24 cellular contexts compared by ENCODE assay signal in genomic region chr22:27501191-27501936, GRCh38.
DNase-seq lines count a peak whose midpoint lies in the region; FAIRE-seq and TF ChIP-seq lines count a peak whose summit lies in the region.
"Had no signal": no experiment of that assay in that cellular context is flagged by ENCODE, and none has a peak within 500 bp of the region (broad histone marks: within the 10 kb centered on the region; RNA-seq: fewer than 3 reads in every experiment).

No MANE protein-coding gene starts in this region.

- no peak overlapping the region for H3K27ac ChIP-seq in astrocyte (ENCODE audit: low read depth, low read length)
- H3K27ac ChIP-seq in mesenchymal stem cell (ENCODE audit: low read length, poor library complexity, severe bottlenecking) = no peak overlapping the region
- peak overlapping the region; percentile 92 for H3K27ac ChIP-seq in skeletal muscle tissue (ENCODE audit: low read depth, low read length)
- no peak overlapping the region for H3K27ac ChIP-seq in kidney (ENCODE audit: low read depth in 2 of 2, low read length in 2 of 2)
- H3K27ac ChIP-seq: 22Rv1, KMS-11, left lung, testis had no signal

- H3K27me3 Mint-ChIP-seq in astrocyte (ENCODE audit: low read depth, unreplicated experiment) = peaks cover 7% of the 10 kb centered on the region
- H3K27me3 Mint-ChIP-seq: central memory CD8-positive, alpha-beta T cell; stimulated activated naive B cell treated with anti-CD40 and anti-IgM and Interleukin-4, amounts not matched to agents 10 μg/mL and 1 μg/mL and 100 μg/mL, for 72 hours had no signal

- H2AK5ac ChIP-seq in mesenchymal stem cell (ENCODE audit: low read length, severe bottlenecking) = peak overlapping the region; percentile 3

- intact Hi-C loops in kidney (cut with DNase I) = no loop called here

- 93% methylated on average over 9 of the region's 9 CpGs for WGBS in mesenchymal stem cell

- TF ChIP-seq CTCF in astrocyte (IDR thresholded peaks at IDR 0.05; ENCODE audit: insufficient read depth, low read depth, low read length) = no peak
- TF ChIP-seq CTCF in kidney (IDR thresholded peaks at IDR 0.05; ENCODE audit: borderline replicate concordance, extremely low read depth, insufficient read depth) = no peak

- H3K9ac ChIP-seq in astrocyte (ENCODE audit: low read length) = no peak overlapping the region
- H3K9ac ChIP-seq in mesenchymal stem cell (ENCODE audit: low read length) = no peak overlapping the region
- peak overlapping the region in 2 of 3 donors; percentile 54 to 57 for H3K9ac ChIP-seq in skeletal muscle tissue (ENCODE audit: low read depth in 1 of 3, low read length in 3 of 3)
- no peak overlapping the region for H3K9ac ChIP-seq in kidney (ENCODE audit: low read length in 2 of 2)
- H3K9ac ChIP-seq: KMS-11 had no signal

- H3K14ac ChIP-seq in mesenchymal stem cell (ENCODE audit: low read length in 2 of 2) = no peak overlapping the region

- H3K79me2 ChIP-seq in astrocyte (ENCODE audit: insufficient read depth, low read length) = no peaks in the 10 kb centered on the region

- H3K4me2 ChIP-seq in astrocyte (ENCODE audit: low read length) (no peak overlapping the region), mesenchymal stem cell (ENCODE audit: low read length, poor library complexity, severe bottlenecking) (no peak overlapping the region)
- H3K4me2 ChIP-seq: KMS-11, smooth muscle cell had no signal

- H3K4me3 ChIP-seq in astrocyte (ENCODE audit: insufficient read depth, low read depth, low read length) (no peak overlapping the region), mesenchymal stem cell (ENCODE audit: insufficient read depth in 1 of 2, low read depth in 1 of 2, low read length in 2 of 2) (no peak overlapping the region), skeletal muscle tissue (ENCODE audit: low read length in 3 of 3) (no peak overlapping the region), kidney (ENCODE audit: low read length in 2 of 2) (no peak overlapping the region)
- H3K4me3 ChIP-seq: left lung, smooth muscle cell, testis had no signal

- no peak overlapping the region for H4K8ac ChIP-seq in mesenchymal stem cell (ENCODE audit: low read length)

- H2BK120ac ChIP-seq in mesenchymal stem cell (ENCODE audit: low read depth, low read length) = no peak overlapping the region

- no peak overlapping the region for H2BK5ac ChIP-seq in mesenchymal stem cell (ENCODE audit: low read depth, low read length, poor library complexity, severe bottlenecking)

- no peak overlapping the region for H2BK15ac ChIP-seq in mesenchymal stem cell (ENCODE audit: low read depth, poor library complexity, severe bottlenecking)

- H3K9me3 Mint-ChIP-seq in astrocyte (ENCODE audit: unreplicated experiment) = peaks cover 3% of the 10 kb centered on the region
- H3K9me3 Mint-ChIP-seq: activated naive CD4-positive, alpha-beta T cell treated with anti-CD3 and anti-CD28 coated beads for 36 hours; central memory CD8-positive, alpha-beta T cell had no signal

- H3K4me1 ChIP-seq in astrocyte (ENCODE audit: insufficient read depth, low read length) (peaks cover 3% of the 10 kb centered on the region), mesenchymal stem cell (ENCODE audit: control insufficient read depth, insufficient read depth, low read depth, low read length) (peaks cover 20% of the 10 kb centered on the region), skeletal muscle tissue (ENCODE audit: control insufficient read depth in 3 of 3, insufficient read depth in 3 of 3, low read length in 3 of 3) (peaks cover 22 to 39% (median 33%) of the 10 kb centered on the region in 3 donors), kidney (ENCODE audit: control insufficient read depth in 1 of 2, insufficient read depth in 1 of 2, low read depth in 1 of 2, low read length in 2 of 2) (no peaks in the 10 kb centered on the region)
- H3K4me1 ChIP-seq: left lung, testis had no signal

- TF ChIP-seq POLR2A in GM12891 (IDR thresholded peaks at IDR 0.05; ENCODE audit: low read depth, low read length) = no peak

- no peak overlapping the region for H3K27ac Mint-ChIP-seq in astrocyte (ENCODE audit: unreplicated experiment)
- H3K27ac Mint-ChIP-seq: activated naive CD4-positive, alpha-beta T cell treated with anti-CD3 and anti-CD28 coated beads for 36 hours; CD4-positive, alpha-beta memory T cell; stimulated activated naive B cell treated with anti-CD40 and anti-IgM and Interleukin-4, amounts not matched to agents 10 μg/mL and 1 μg/mL and 100 μg/mL, for 72 hours had no signal

- no peak overlapping the region for H3K18ac ChIP-seq in mesenchymal stem cell (ENCODE audit: low read depth in 1 of 2, low read length in 2 of 2)

- H3K23ac ChIP-seq in mesenchymal stem cell (ENCODE audit: low read length in 2 of 2) = no peak overlapping the region

- H3K4me3 Mint-ChIP-seq in astrocyte (ENCODE audit: unreplicated experiment) = no peak overlapping the region
- H3K4me3 Mint-ChIP-seq: activated naive CD4-positive, alpha-beta T cell treated with anti-CD3 and anti-CD28 coated beads for 36 hours; activated T-cell treated with anti-CD3 and anti-CD28 coated beads, Interleukin-2, amount 50 U/mL, for 4 hours; CD4-positive, alpha-beta memory T cell; central memory CD8-positive, alpha-beta T cell; stimulated activated naive B cell treated with anti-CD40 and anti-IgM and Interleukin-4, amounts not matched to agents 10 μg/mL and 1 μg/mL and 100 μg/mL, for 72 hours had no signal

- H3K9me3 ChIP-seq in astrocyte (ENCODE audit: insufficient read depth, low read depth, low read length) = peaks cover 2% of the 10 kb centered on the region
- H3K9me3 ChIP-seq in mesenchymal stem cell (ENCODE audit: control insufficient read depth, low read length) = peaks cover 2% of the 10 kb centered on the region
- H3K9me3 ChIP-seq in skeletal muscle tissue (ENCODE audit: control insufficient read depth in 3 of 3, low read length in 3 of 3) = no peaks in the 10 kb centered on the region
- H3K9me3 ChIP-seq in kidney (ENCODE audit: control insufficient read depth in 1 of 2, low read length in 2 of 2) = no peaks in the 10 kb centered on the region
- H3K9me3 ChIP-seq: left lung, testis had no signal

- no peaks in the 10 kb centered on the region for H3K36me3 Mint-ChIP-seq in astrocyte (ENCODE audit: low read depth, unreplicated experiment)
- H3K36me3 Mint-ChIP-seq: CD4-positive, alpha-beta memory T cell; stimulated activated naive B cell treated with anti-CD40 and anti-IgM and Interleukin-4, amounts not matched to agents 10 μg/mL and 1 μg/mL and 100 μg/mL, for 72 hours had no signal

- FAIRE-seq in astrocyte (lab: Jason Lieb, UNC) (no peak), kidney (lab: Jason Lieb, UNC) (no peak), GM12891 (lab: Jason Lieb, UNC) (no peak)
- FAIRE-seq: HTR-8/SVneo had no signal

- H3K79me1 ChIP-seq in mesenchymal stem cell (replicated peaks; ENCODE audit: low read length, poor library complexity, severe bottlenecking) = no peaks in the 10 kb centered on the region

- H2AFZ ChIP-seq in astrocyte (ENCODE audit: low read depth, low read length) = peak overlapping the region; percentile 34
- H2AFZ ChIP-seq in mesenchymal stem cell (ENCODE audit: low read depth, low read length) = no peak overlapping the region

- H4K91ac ChIP-seq in mesenchymal stem cell (ENCODE audit: low read length) = no peak overlapping the region

- DNase-seq in DMS 273 (lab: John Stamatoyannopoulos, UW; ENCODE audit: unreplicated experiment) = peak; percentile 23
- DNase-seq in DMS 273 treated with DMSO at 0.1 percent for 48 hours (lab: John Stamatoyannopoulos, UW) = no peak
- DNase-seq in astrocyte (ENCODE audit: low read depth) = no peak
- DNase-seq in mesenchymal stem cell = no peak
- no peak for DNase-seq in kidney
- DNase-seq in activated T-cell treated with anti-CD3 and anti-CD28 coated beads, Interleukin-2, amount 50 U/mL, for 1 hour = no peak
- no peak for DNase-seq in GM12891 (ENCODE audit: insufficient read length, low spot score)
- DNase-seq: activated naive CD4-positive, alpha-beta T cell treated with anti-CD3 and anti-CD28 coated beads for 36 hours; activated T-cell treated with anti-CD3 and anti-CD28 coated beads, Interleukin-2, amount 50 U/mL, for 4 hours; amygdala; CD4-positive, alpha-beta memory T cell; head of caudate nucleus; left lung; MV-4-11; NCI-H2081 treated with DMSO at 0.1 percent for 48 hours; NCI-H526 treated with DMSO at 0.1 percent for 48 hours; stimulated activated naive B cell treated with anti-CD40 and anti-IgM and Interleukin-4, amounts not matched to agents 10 μg/mL and 1 μg/mL and 100 μg/mL, for 72 hours; testis had no signal

- no peaks in the 10 kb centered on the region for H3K27me3 ChIP-seq in astrocyte (ENCODE audit: insufficient read depth, low read length)
- H3K27me3 ChIP-seq in mesenchymal stem cell (ENCODE audit: control insufficient read depth in 1 of 2, insufficient read depth in 1 of 2, low read length in 2 of 2) = peaks cover 0 to 4% of the 10 kb centered on the region in 2 experiments
- H3K27me3 ChIP-seq in skeletal muscle tissue (ENCODE audit: control insufficient read depth in 3 of 3, insufficient read depth in 3 of 3, low read length in 3 of 3) = no peaks in the 10 kb centered on the region
- H3K27me3 ChIP-seq: left lung, testis had no signal

- no peaks in the 10 kb centered on the region for H4K20me1 ChIP-seq in astrocyte (ENCODE audit: insufficient read depth, low read length)

- H2BK12ac ChIP-seq in mesenchymal stem cell (ENCODE audit: low read length in 2 of 2) = no peak overlapping the region

- H3K4ac ChIP-seq in mesenchymal stem cell (ENCODE audit: low read depth in 1 of 2, low read length in 2 of 2) = no peak overlapping the region

- H3K36me3 ChIP-seq in astrocyte (ENCODE audit: insufficient read depth, low read length) (no peaks in the 10 kb centered on the region), mesenchymal stem cell (ENCODE audit: control insufficient read depth in 1 of 2, insufficient read depth in 2 of 2, low read depth in 1 of 2, low read length in 2 of 2) (no peaks in the 10 kb centered on the region), skeletal muscle tissue (ENCODE audit: control insufficient read depth in 3 of 3, insufficient read depth in 3 of 3, low read length in 3 of 3) (no peaks in the 10 kb centered on the region), kidney (ENCODE audit: control insufficient read depth in 1 of 2, insufficient read depth in 2 of 2, low read length in 2 of 2) (no peaks in the 10 kb centered on the region)
- H3K36me3 ChIP-seq: left lung had no signal

- H3K4me1 Mint-ChIP-seq in astrocyte (ENCODE audit: low read depth, unreplicated experiment) = peaks cover 4% of the 10 kb centered on the region
- H3K4me1 Mint-ChIP-seq: CD4-positive, alpha-beta memory T cell; central memory CD8-positive, alpha-beta T cell; stimulated activated naive B cell treated with anti-CD40 and anti-IgM and Interleukin-4, amounts not matched to agents 10 μg/mL and 1 μg/mL and 100 μg/mL, for 72 hours had no signal

TF ChIP-seq in GM12891, 5 proteins besides CTCF, POLR2A, EP300 and RAD21:
- no peak for TF ChIP-seq TAF1 (IDR thresholded peaks at IDR 0.05; ENCODE audit: low read depth, low read length)
- no peak for TF ChIP-seq PAX5 (IDR thresholded peaks at IDR 0.05; ENCODE audit: insufficient read depth, low read length, severe bottlenecking)
- no peak for TF ChIP-seq POU2F2 (IDR thresholded peaks at IDR 0.05; ENCODE audit: low read depth, low read length)
- TF ChIP-seq SPI1 (IDR thresholded peaks at IDR 0.05; ENCODE audit: low read depth, low read length) = no peak
- no peak for TF ChIP-seq POLR2AphosphoS5 (IDR thresholded peaks at IDR 0.05; ENCODE audit: low read depth, low read length)

Comparison
In these comparisons a context has a peak if more than half of its experiments do, and no peak if none do; other contexts are left out.
1. H3K9ac ChIP-seq: peak in skeletal muscle tissue (2 of 3); none in astrocyte (single experiment), mesenchymal stem cell (single experiment) and kidney (0 of 2).